Comparison of ENCODE assay signal across 12 cellular contexts in the genomic region with DNA sequence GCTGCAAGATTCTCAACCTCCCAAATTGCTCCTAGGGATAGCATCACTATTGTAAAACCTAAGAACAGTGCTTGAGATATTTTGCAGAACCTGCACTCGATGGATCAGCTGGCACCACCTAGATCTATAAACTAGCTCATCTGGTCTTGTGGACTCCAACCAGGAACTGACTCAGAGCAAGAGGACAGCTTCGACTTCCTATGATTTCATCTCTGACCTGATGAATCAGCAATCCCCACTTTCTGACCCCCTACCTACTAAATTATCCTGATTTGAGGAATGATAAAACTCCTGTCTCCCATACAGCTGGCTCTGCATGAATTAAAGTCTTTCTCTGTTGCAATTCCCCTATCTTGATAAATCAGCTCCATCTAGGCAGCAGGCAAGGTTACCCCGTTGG.
DNase-seq lines count a peak whose midpoint lies in the region; ATAC-seq, FAIRE-seq and TF ChIP-seq lines count a peak whose summit lies in the region.
"Had no signal": no experiment of that assay in that cellular context is flagged by ENCODE, and none has a peak within 500 bp of the region (broad histone marks: within the 10 kb centered on the region; RNA-seq: fewer than 3 reads in every experiment).

No MANE protein-coding gene starts in this region.

- dilution Hi-C loops in keratinocyte (cut with MboI; ENCODE audit: extremely low pct_ligation_motif_present, low sequenced_read_pairs) = no loop called here

- no peaks in the 10 kb centered on the region for H4K20me1 ChIP-seq in keratinocyte (ENCODE audit: control insufficient read depth, extremely low read depth, insufficient read depth, low read length)

- H3K4me3 ChIP-seq in AG04450 (ENCODE audit: low read depth, low read length) (no peak overlapping the region), keratinocyte (ENCODE audit: control insufficient read depth in 2 of 3, extremely low read depth in 1 of 3, insufficient read depth in 2 of 3, low read depth in 1 of 3, low read length in 3 of 3) (no peak overlapping the region), kidney (ENCODE audit: low read length in 2 of 2) (no peak overlapping the region)

- POLR2A ChIA-PET in AG04450 (lab: Yijun Ruan, JAX) = no interaction called here

- H3K4me1 ChIP-seq in keratinocyte (ENCODE audit: control insufficient read depth, extremely low read depth, insufficient read depth, low read length) (peaks cover 13% of the 10 kb centered on the region), kidney (ENCODE audit: control insufficient read depth in 1 of 2, insufficient read depth in 1 of 2, low read depth in 1 of 2, low read length in 2 of 2) (no peaks in the 10 kb centered on the region)
- H3K4me1 ChIP-seq: BE2C had no signal

- no peak overlapping the region for H2AFZ ChIP-seq in keratinocyte (ENCODE audit: control insufficient read depth, low read length)

- peak overlapping the region; percentile 21 for H3K27ac ChIP-seq in AG04450 (ENCODE audit: low read depth, low read length)
- no peak overlapping the region for H3K27ac ChIP-seq in keratinocyte (ENCODE audit: control insufficient read depth, insufficient read depth, low read length)
- no peak overlapping the region for H3K27ac ChIP-seq in kidney (ENCODE audit: low read depth in 2 of 2, low read length in 2 of 2)

- CTCF ChIA-PET in AG04450 (lab: Charles Lee) = no interaction called here

- no peaks in the 10 kb centered on the region for H3K9me1 ChIP-seq in keratinocyte (ENCODE audit: control insufficient read depth, extremely low read depth, insufficient read depth, low read length)

- H3K79me2 ChIP-seq in keratinocyte (ENCODE audit: control insufficient read depth, insufficient read depth, low read length) = no peaks in the 10 kb centered on the region

- H3K36me3 ChIP-seq in keratinocyte (ENCODE audit: control insufficient read depth in 2 of 2, extremely low read depth in 1 of 2, insufficient read depth in 2 of 2, low read length in 2 of 2) (no peaks in the 10 kb centered on the region), kidney (ENCODE audit: control insufficient read depth in 1 of 2, insufficient read depth in 2 of 2, low read length in 2 of 2) (no peaks in the 10 kb centered on the region)
- H3K36me3 ChIP-seq: BE2C had no signal

- no peak for TF ChIP-seq CTCF in AG04450 (IDR thresholded peaks at IDR 0.05; ENCODE audit: low read depth, low read length)
- no peak for TF ChIP-seq CTCF in keratinocyte (optimal IDR thresholded peaks at IDR 0.05 in 1 of 3, IDR thresholded peaks at IDR 0.05 in 1 of 3, conservative IDR thresholded peaks at IDR 0.05 in 1 of 3; ENCODE audit: extremely low read depth in 1 of 3, insufficient read depth in 2 of 3, low read length in 3 of 3)
- no peak for TF ChIP-seq CTCF in kidney (IDR thresholded peaks at IDR 0.05; ENCODE audit: borderline replicate concordance, extremely low read depth, insufficient read depth)

- DNase-seq in AG04450 (ENCODE audit: low read depth, low spot score) (peak; percentile 45), HS-5 (ENCODE audit: low read depth) (peak; percentile 79), amniotic epithelial cell (ENCODE audit: low read depth) (peak; percentile 87), keratinocyte (ENCODE audit: low read depth, low spot score) (no peak), NCI-H2107 (lab: John Stamatoyannopoulos, UW) (no peak), kidney (no peak), NCI-H1436 treated with DMSO at 0.1 percent for 48 hours (lab: John Stamatoyannopoulos, UW) (no peak)
- DNase-seq: BE2C, NCI-H146 had no signal

- FAIRE-seq in keratinocyte (lab: Jason Lieb, UNC) (peak; percentile 96), kidney (lab: Jason Lieb, UNC) (no peak)
- FAIRE-seq: HTR-8/SVneo had no signal

- H3K4me2 ChIP-seq in keratinocyte (ENCODE audit: control insufficient read depth, extremely low read depth, insufficient read depth, low read depth, low read length) = no peak overlapping the region

- intact Hi-C loops in kidney (cut with DNase I) = no loop called here

- H3K9ac ChIP-seq in keratinocyte (ENCODE audit: control insufficient read depth, extremely low read depth, insufficient read depth, low read length) = no peak overlapping the region
- no peak overlapping the region for H3K9ac ChIP-seq in kidney (ENCODE audit: low read length in 2 of 2)

- H3K9me3 ChIP-seq in AG04450 (ENCODE audit: control insufficient read depth, insufficient read depth, low read length) (no peaks in the 10 kb centered on the region), keratinocyte (ENCODE audit: control insufficient read depth, low read depth, low read length) (no peaks in the 10 kb centered on the region), kidney (ENCODE audit: control insufficient read depth in 1 of 2, low read length in 2 of 2) (no peaks in the 10 kb centered on the region)
- H3K9me3 ChIP-seq: BE2C had no signal

- ATAC-seq in HG03159 (IDR thresholded peaks at IDR 0.05; ENCODE audit: unreplicated experiment) = no peak
- ATAC-seq: sciatic nerve had no signal

- H3K27me3 ChIP-seq in AG04450 (ENCODE audit: control insufficient read depth, insufficient read depth, low read length) (no peaks in the 10 kb centered on the region), keratinocyte (ENCODE audit: control insufficient read depth, extremely low read depth, insufficient read depth, low read length) (no peaks in the 10 kb centered on the region)
- H3K27me3 ChIP-seq: BE2C had no signal

Comparison
In these comparisons a context has a peak if more than half of its experiments do, and no peak if none do; other contexts are left out.
1. DNase-seq: peak in AG04450 (single experiment), HS-5 (single experiment) and amniotic epithelial cell (single experiment); none in keratinocyte (single experiment), NCI-H2107 (single experiment), kidney (single experiment) and NCI-H1436 treated with DMSO at 0.1 percent for 48 hours (single experiment).